In the genomic region with DNA sequence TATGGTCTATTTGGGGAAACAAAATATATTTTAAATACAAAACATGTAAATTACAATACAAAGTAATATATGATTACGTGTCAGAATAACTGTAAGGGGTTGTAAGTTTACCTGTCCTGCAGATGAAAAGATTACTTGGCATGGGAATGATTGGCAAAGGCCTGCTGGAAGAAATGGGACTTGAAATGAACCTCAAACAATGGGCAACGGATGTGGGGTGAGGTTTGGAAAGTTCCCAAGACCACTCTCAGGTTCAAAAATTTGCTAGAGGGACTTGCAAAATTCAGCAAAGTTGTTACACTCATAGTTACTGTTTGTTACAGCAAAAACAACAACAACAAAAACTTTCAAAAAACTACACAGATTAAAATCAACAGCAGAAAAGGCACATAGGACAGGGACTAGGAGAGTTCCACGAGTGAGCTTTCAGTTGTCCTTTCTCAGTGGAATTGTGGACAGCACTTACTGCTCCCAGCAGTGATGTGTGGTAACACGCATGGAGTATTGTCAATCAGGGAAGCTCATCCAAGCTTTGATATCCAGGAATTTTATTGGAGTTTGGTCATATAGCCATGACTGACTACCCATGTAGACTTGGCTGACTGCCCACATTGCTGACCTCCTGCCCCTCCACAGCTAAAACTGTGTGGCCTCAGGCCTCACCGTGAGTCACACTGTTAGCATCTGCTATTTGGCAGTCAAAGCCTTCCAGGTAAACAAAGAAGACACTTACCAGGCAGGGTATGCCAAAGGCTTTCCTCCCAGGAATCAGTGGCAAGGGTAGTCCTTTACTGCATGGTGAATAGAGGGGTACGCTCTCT, we compare ENCODE assay signal across 10 cellular contexts. TPM values are rescaled to one million over a fixed set of nuclear protein-coding genes. Genes with fewer than 3 reads are reported as not detected.
DNase-seq lines count a peak whose midpoint lies in the region; ATAC-seq and TF ChIP-seq lines count a peak whose summit lies in the region.
"Had no signal": no experiment of that assay in that cellular context is flagged by ENCODE, and none has a peak within 500 bp of the region (broad histone marks: within the 10 kb centered on the region; RNA-seq: fewer than 3 reads in every experiment).

No MANE protein-coding gene starts in this region.

- H3K27me3 ChIP-seq in HCT116 (ENCODE audit: insufficient read depth, low read length) (no peaks in the 10 kb centered on the region), sigmoid colon (no peaks in the 10 kb centered on the region), WERI-Rb-1 (ENCODE audit: insufficient read depth, low read depth, severe bottlenecking) (no peaks in the 10 kb centered on the region)

- H3K9me3 ChIP-seq in HCT116 (ENCODE audit: control insufficient read depth in 1 of 2, insufficient read depth in 1 of 2, low read depth in 1 of 2, low read length in 2 of 2) (no peaks in the 10 kb centered on the region), sigmoid colon (no peaks in the 10 kb centered on the region), WERI-Rb-1 (ENCODE audit: severe bottlenecking) (no peaks in the 10 kb centered on the region)

- WGBS in sigmoid colon, 2 donors, result 30 to 62% methylated on average over 6 of the region's 6 CpGs

- POLR2A ChIA-PET in HCT116 (lab: Charles Lee), result no interaction called here
- POLR2A ChIA-PET in RWPE1 (lab: Yijun Ruan, JAX; ENCODE audit: low non-redundant PET), result interaction anchor here (0.7 kb wide), 1 partner anchor 175 kb away, joined by 3 read pairs; no protein-coding TSS in a partner anchor

- TF ChIP-seq EP300 in sigmoid colon (IDR thresholded peaks at IDR 0.05), result no peak

- H2AFZ ChIP-seq in HCT116 (ENCODE audit: low read depth, low read length, poor library complexity, severe bottlenecking), result no peak overlapping the region

- no peaks in the 10 kb centered on the region for H3K79me2 ChIP-seq in HCT116 (ENCODE audit: insufficient read depth, low read length)

- H3K36me3 ChIP-seq in HCT116 (ENCODE audit: control insufficient read depth in 1 of 2, insufficient read depth in 2 of 2, low read length in 2 of 2) (no peaks in the 10 kb centered on the region), sigmoid colon (no peaks in the 10 kb centered on the region), WERI-Rb-1 (no peaks in the 10 kb centered on the region; the same call in 1 of the 2 replicates)

- peak overlapping the region in 1 of 2 experiments; percentile 29; a peak in 2 of 4 replicates for H3K4me3 ChIP-seq in HCT116 (replicated peaks in 1 of 2; ENCODE audit: low read depth in 1 of 2, low read length in 2 of 2)
- H3K4me3 ChIP-seq in fibroblast of the aortic adventitia (ENCODE audit: low read depth, low read length), result no peak overlapping the region
- no peak overlapping the region for H3K4me3 ChIP-seq in sigmoid colon
- H3K4me3 ChIP-seq in WERI-Rb-1 (ENCODE audit: low read depth, low read length), result no peak overlapping the region
- H3K4me3 ChIP-seq: skin epidermis had no signal

- DNase-seq in HCT116 (ENCODE audit: low read depth, low spot score) (peak; percentile 96), RWPE1 (ENCODE audit: low spot score) (peak; percentile 92), fibroblast of the aortic adventitia (ENCODE audit: low read depth) (peak; percentile 78), sigmoid colon (peak; percentile 68), WERI-Rb-1 (no peak), GOT3 (lab: John Stamatoyannopoulos, UW) (no peak)
- DNase-seq: NCI-H524 had no signal

- no peak overlapping the region for H3K9ac ChIP-seq in HCT116 (ENCODE audit: low read length)

- RAD21 ChIA-PET in HCT116 (lab: Charles Lee; ENCODE audit: low non-redundant PET in 1 of 2, low total read pairs in 2 of 2, uncharacterized antibody in 2 of 2, unreplicated experiment in 2 of 2), result interaction anchor here in 1 of 2 experiments (0.9 kb wide), 1 partner anchor 12 kb away, joined by 3 read pairs; no protein-coding TSS in a partner anchor

- no TSS peak for BruUV-seq in HCT116 (replicated peaks; lab: Mats Ljungman, UMichigan)

- TF ChIP-seq CTCF in HCT116 (IDR thresholded peaks at IDR 0.05 in 2 of 3, conservative IDR thresholded peaks at IDR 0.05 in 1 of 3; ENCODE audit: borderline replicate concordance in 1 of 3, insufficient read depth in 1 of 3, low read depth in 2 of 3, low read length in 2 of 3) (no peak), RWPE1 (conservative IDR thresholded peaks at IDR 0.05; ENCODE audit: low read depth) (no peak), fibroblast of the aortic adventitia (IDR thresholded peaks at IDR 0.05; ENCODE audit: insufficient read depth, low read length) (no peak), sigmoid colon (IDR thresholded peaks at IDR 0.05) (no peak), WERI-Rb-1 (IDR thresholded peaks at IDR 0.05; ENCODE audit: low read depth, low read length) (no peak)

- H3K4me1 ChIP-seq in HCT116 (ENCODE audit: control insufficient read depth in 1 of 2, insufficient read depth in 2 of 2, low read length in 2 of 2), result peaks cover 20 to 26% of the 10 kb centered on the region in 2 experiments
- peaks cover 0 to 41% (median 22%) of the 10 kb centered on the region in 4 donors for H3K4me1 ChIP-seq in sigmoid colon

- intact Hi-C loops in HCT116 (cut with micrococcal nuclease) (loop anchor here (5.0 kb wide), 1 partner anchor 140 kb away; no protein-coding TSS in a partner anchor), sigmoid colon (cut with DNase I) (no loop called here)

- ATAC-seq in HCT116 (peak; percentile 96), HG02588 (IDR thresholded peaks at IDR 0.05; ENCODE audit: unreplicated experiment) (no peak), HG02763 (IDR thresholded peaks at IDR 0.05; ENCODE audit: unreplicated experiment) (no peak)

- 0 out of 2 replicates have a peak, but pooled peaks cover 5% of the 10 kb centered on the region for H4K20me1 ChIP-seq in HCT116 (ENCODE audit: insufficient read depth)

- no peak for TF ChIP-seq RAD21 in HCT116 (IDR thresholded peaks at IDR 0.05; ENCODE audit: low read depth)

- H3K27ac ChIP-seq in HCT116 (ENCODE audit: low read depth, low read length) (peak overlapping the region; percentile 17; the same call in 1 of the 2 replicates), RWPE1 (no peak overlapping the region), sigmoid colon (peak overlapping the region; percentile 17 to 42 (median 27)), WERI-Rb-1 (no peak overlapping the region)
- H3K27ac ChIP-seq: skin epidermis had no signal

- TF ChIP-seq POLR2A in HCT116 (IDR thresholded peaks at IDR 0.05; ENCODE audit: borderline replicate concordance, extremely low read depth, insufficient read depth, insufficient read length) (no peak), sigmoid colon (IDR thresholded peaks at IDR 0.05) (no peak)

- CTCF ChIA-PET in HCT116 (lab: Charles Lee) (interaction anchor here (0.9 to 1.1 kb wide), 2 partner anchors 12 to 375 kb away, joined by 3 read pairs; no protein-coding TSS in a partner anchor), RWPE1 (lab: Yijun Ruan, JAX) (interaction anchor here (0.5 to 0.8 kb wide), 3 partner anchors 14 to 1646 kb away, joined by 3 read pairs; no protein-coding TSS in a partner anchor)

- H3K9me2 ChIP-seq in HCT116 (ENCODE audit: insufficient read depth), result no peaks in the 10 kb centered on the region

- peak overlapping the region; percentile 72 for H3K4me2 ChIP-seq in HCT116 (ENCODE audit: low read length)

TF ChIP-seq in HCT116, 20 proteins besides CTCF, POLR2A, EP300 and RAD21 (continues in another document):
- TF ChIP-seq FOSL1 (IDR thresholded peaks at IDR 0.05; ENCODE audit: low read depth) (peak; percentile 95), ELF1 (IDR thresholded peaks at IDR 0.05; ENCODE audit: borderline replicate concordance, low read depth) (no peak), EZH2phosphoT487 (IDR thresholded peaks at IDR 0.05; ENCODE audit: borderline replicate concordance) (no peak)
- TF ChIP-seq, protein P1, sequence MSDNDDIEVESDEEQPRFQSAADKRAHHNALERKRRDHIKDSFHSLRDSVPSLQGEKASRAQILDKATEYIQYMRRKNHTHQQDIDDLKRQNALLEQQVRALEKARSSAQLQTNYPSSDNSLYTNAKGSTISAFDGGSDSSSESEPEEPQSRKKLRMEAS (IDR thresholded peaks at IDR 0.05), result peak; percentile 81; the same call in 1 of the 2 replicates
- TF ChIP-seq, protein P2, sequence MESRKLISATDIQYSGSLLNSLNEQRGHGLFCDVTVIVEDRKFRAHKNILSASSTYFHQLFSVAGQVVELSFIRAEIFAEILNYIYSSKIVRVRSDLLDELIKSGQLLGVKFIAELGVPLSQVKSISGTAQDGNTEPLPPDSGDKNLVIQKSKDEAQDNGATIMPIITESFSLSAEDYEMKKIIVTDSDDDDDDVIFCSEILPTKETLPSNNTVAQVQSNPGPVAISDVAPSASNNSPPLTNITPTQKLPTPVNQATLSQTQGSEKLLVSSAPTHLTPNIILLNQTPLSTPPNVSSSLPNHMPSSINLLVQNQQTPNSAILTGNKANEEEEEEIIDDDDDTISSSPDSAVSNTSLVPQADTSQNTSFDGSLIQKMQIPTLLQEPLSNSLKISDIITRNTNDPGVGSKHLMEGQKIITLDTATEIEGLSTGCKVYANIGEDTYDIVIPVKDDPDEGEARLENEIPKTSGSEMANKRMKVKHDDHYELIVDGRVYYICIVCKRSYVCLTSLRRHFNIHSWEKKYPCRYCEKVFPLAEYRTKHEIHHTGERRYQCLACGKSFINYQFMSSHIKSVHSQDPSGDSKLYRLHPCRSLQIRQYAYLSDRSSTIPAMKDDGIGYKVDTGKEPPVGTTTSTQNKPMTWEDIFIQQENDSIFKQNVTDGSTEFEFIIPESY (IDR thresholded peaks at IDR 0.05; ENCODE audit: extremely low read depth, insufficient replicate concordance, low read length), result no peak

RNA-seq across cellular contexts. Expression of a gene that starts 43.8 kb away (rescaled TPM):
- total RNA-seq in HCT116 (2021; ENCODE audit: unreplicated experiment) (12.9 TPM), fibroblast of the aortic adventitia (ENCODE audit: low replicate concordance) (1.1 and 16.5 TPM in 2 replicates), sigmoid colon (10 to 100 TPM; 16.6 to 20.2 (median 18.9) TPM)
- polyA plus RNA-seq in HCT116 (2012), result 10.0 and 12.4 TPM in 2 replicates
- polyA plus RNA-seq in sigmoid colon, result 10 to 100 TPM in 1 of 3 donors, 1 to 10 TPM in 2; 6.6 to 10.9 (median 9.1) TPM

Comparison
In these comparisons a context has a peak if more than half of its experiments do, and no peak if none do; other contexts are left out.
1. DNase-seq: peak in HCT116 (single experiment), RWPE1 (single experiment), fibroblast of the aortic adventitia (single experiment) and sigmoid colon (single experiment); none in WERI-Rb-1 (single experiment) and GOT3 (single experiment).
2. H3K27ac ChIP-seq: peak in HCT116 (single experiment) and sigmoid colon (4 of 4); none in RWPE1 (single experiment) and WERI-Rb-1 (single experiment).